15 cellular contexts compared by ENCODE assay signal in the genomic region with DNA sequence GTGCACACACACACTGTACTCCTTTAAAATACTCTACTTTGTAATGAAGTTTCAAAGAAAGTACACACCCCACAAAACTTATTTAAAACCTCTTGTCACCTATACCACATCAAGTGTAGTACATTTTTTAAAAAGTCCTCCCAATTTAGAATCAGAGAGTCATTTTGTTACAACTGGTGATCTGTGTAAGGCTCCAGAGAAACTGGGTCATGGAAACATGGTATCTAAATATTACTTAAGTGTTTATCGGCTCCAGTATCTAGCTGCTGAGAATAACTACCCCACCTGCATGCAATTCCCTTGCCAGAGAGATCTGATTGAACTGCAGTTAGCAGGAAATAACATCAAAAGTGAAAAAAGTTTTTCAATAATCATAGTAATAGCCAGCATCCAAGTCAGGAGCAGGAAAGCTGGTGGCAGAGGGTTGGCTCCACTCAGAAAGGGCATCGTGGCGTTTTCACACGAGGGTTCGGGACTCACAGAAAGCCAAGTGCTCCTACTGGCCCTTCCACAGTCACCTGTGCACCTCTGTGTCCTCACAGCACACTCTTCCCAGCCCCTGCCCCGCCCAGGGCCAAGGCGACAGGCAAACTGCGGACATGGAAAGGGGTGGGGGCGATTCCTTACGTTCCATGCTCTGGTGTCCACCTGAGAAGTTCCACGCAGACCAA. TPM values are rescaled to one million over a fixed set of nuclear protein-coding genes. Genes with fewer than 3 reads are reported as not detected.
DNase-seq lines count a peak whose midpoint lies in the region; ATAC-seq, FAIRE-seq and TF ChIP-seq lines count a peak whose summit lies in the region.
"Had no signal": no experiment of that assay in that cellular context is flagged by ENCODE, and none has a peak within 500 bp of the region (broad histone marks: within the 10 kb centered on the region; RNA-seq: fewer than 3 reads in every experiment).

No MANE protein-coding gene starts in this region.

- H3K9me3 ChIP-seq in T-helper 17 cell (ENCODE audit: control insufficient read depth, low read length, poor library complexity, severe bottlenecking) (no peaks in the 10 kb centered on the region), keratinocyte (ENCODE audit: control insufficient read depth, low read depth, low read length) (no peaks in the 10 kb centered on the region)
- H3K9me3 ChIP-seq: thoracic aorta had no signal

- H3K4me1 ChIP-seq in keratinocyte (ENCODE audit: control insufficient read depth, extremely low read depth, insufficient read depth, low read length), result peaks cover 26% of the 10 kb centered on the region

- H3K4me1 Mint-ChIP-seq in activated CD4-positive, alpha-beta T cell treated with anti-CD3 and anti-CD28 coated beads, Interleukin-2, amount 10 ng/mL, durations not matched to agents 7 days and 5 days, result peaks cover 80% of the 10 kb centered on the region
- H3K4me1 Mint-ChIP-seq in T-helper 17 cell, result peaks cover 64% of the 10 kb centered on the region
- H3K4me1 Mint-ChIP-seq in stimulated activated naive B cell treated with anti-CD40 and anti-IgM and Interleukin-4, amounts not matched to agents 10 μg/mL and 1 μg/mL and 100 μg/mL, for 72 hours, result peaks cover 37 to 61% of the 10 kb centered on the region in 2 donors

- no peaks in the 10 kb centered on the region for H3K9me3 Mint-ChIP-seq in activated CD4-positive, alpha-beta T cell treated with anti-CD3 and anti-CD28 coated beads, Interleukin-2, amount 10 ng/mL, durations not matched to agents 7 days and 5 days
- H3K9me3 Mint-ChIP-seq in stimulated activated naive B cell treated with anti-CD40 and anti-IgM and Interleukin-4, amounts not matched to agents 10 μg/mL and 1 μg/mL and 100 μg/mL, for 72 hours, result no peaks in the 10 kb centered on the region

- H3K27ac ChIP-seq in keratinocyte (ENCODE audit: control insufficient read depth, insufficient read depth, low read length), result no peak overlapping the region
- H3K27ac ChIP-seq: thoracic aorta had no signal

- H4K20me1 ChIP-seq in keratinocyte (ENCODE audit: control insufficient read depth, extremely low read depth, insufficient read depth, low read length), result no peaks in the 10 kb centered on the region

- no peak for TF ChIP-seq CTCF in keratinocyte (optimal IDR thresholded peaks at IDR 0.05 in 1 of 3, IDR thresholded peaks at IDR 0.05 in 1 of 3, conservative IDR thresholded peaks at IDR 0.05 in 1 of 3; ENCODE audit: extremely low read depth in 1 of 3, insufficient read depth in 2 of 3, low read length in 3 of 3)
- no peak for TF ChIP-seq CTCF in foreskin fibroblast (IDR thresholded peaks at IDR 0.05; ENCODE audit: low read depth, low read length)

- peak overlapping the region; percentile 48 for H3K27ac Mint-ChIP-seq in activated CD4-positive, alpha-beta T cell treated with anti-CD3 and anti-CD28 coated beads, Interleukin-2, amount 10 ng/mL, durations not matched to agents 7 days and 5 days
- peak overlapping the region; percentile 93 for H3K27ac Mint-ChIP-seq in T-helper 17 cell
- peak overlapping the region; percentile 9 for H3K27ac Mint-ChIP-seq in stimulated activated naive B cell treated with anti-CD40 and anti-IgM and Interleukin-4, amounts not matched to agents 10 μg/mL and 1 μg/mL and 100 μg/mL, for 72 hours

- H3K9me1 ChIP-seq in keratinocyte (ENCODE audit: control insufficient read depth, extremely low read depth, insufficient read depth, low read length), result no peaks in the 10 kb centered on the region

- H3K4me2 ChIP-seq in keratinocyte (ENCODE audit: control insufficient read depth, extremely low read depth, insufficient read depth, low read depth, low read length), result peak overlapping the region; percentile 13

- H3K36me3 Mint-ChIP-seq in activated CD4-positive, alpha-beta T cell treated with anti-CD3 and anti-CD28 coated beads, Interleukin-2, amount 10 ng/mL, durations not matched to agents 7 days and 5 days (ENCODE audit: low read depth), result peaks cover 58% of the 10 kb centered on the region
- H3K36me3 Mint-ChIP-seq in T-helper 17 cell (ENCODE audit: low read depth), result no peaks in the 10 kb centered on the region
- H3K36me3 Mint-ChIP-seq in stimulated activated naive B cell treated with anti-CD40 and anti-IgM and Interleukin-4, amounts not matched to agents 10 μg/mL and 1 μg/mL and 100 μg/mL, for 72 hours, result peaks cover 35 to 46% of the 10 kb centered on the region in 2 donors

- peak overlapping the region; percentile 8 for H3K4me3 Mint-ChIP-seq in activated CD4-positive, alpha-beta T cell treated with anti-CD3 and anti-CD28 coated beads, Interleukin-2, amount 10 ng/mL, durations not matched to agents 7 days and 5 days
- peak overlapping the region; percentile 21 for H3K4me3 Mint-ChIP-seq in T-helper 17 cell
- H3K4me3 Mint-ChIP-seq in stimulated activated naive B cell treated with anti-CD40 and anti-IgM and Interleukin-4, amounts not matched to agents 10 μg/mL and 1 μg/mL and 100 μg/mL, for 72 hours, result no peak overlapping the region

- no peak overlapping the region for H3K4me3 ChIP-seq in keratinocyte (ENCODE audit: control insufficient read depth in 2 of 3, extremely low read depth in 1 of 3, insufficient read depth in 2 of 3, low read depth in 1 of 3, low read length in 3 of 3)
- no peak overlapping the region for H3K4me3 ChIP-seq in foreskin fibroblast (ENCODE audit: low read depth in 1 of 2, low read length in 2 of 2)
- H3K4me3 ChIP-seq: thoracic aorta had no signal

- DNase-seq in activated CD4-positive, alpha-beta T cell treated with anti-CD3 and anti-CD28 coated beads, Interleukin-2, amount 10 ng/mL, durations not matched to agents 7 days and 5 days, result no peak
- no peak for DNase-seq in activated CD4-positive, alpha-beta T cell treated with anti-CD3 and anti-CD28 coated beads, Interleukin-2, amount 50 U/mL, for 1 hour
- DNase-seq in T-helper 17 cell (no peak), keratinocyte (ENCODE audit: low read depth, low spot score) (no peak), NCI-H2107 (lab: John Stamatoyannopoulos, UW) (no peak), NCI-H1048 (lab: John Stamatoyannopoulos, UW) (no peak), foreskin fibroblast (no peak)
- DNase-seq in stimulated activated naive B cell treated with anti-CD40 and anti-IgM and Interleukin-4, amounts not matched to agents 10 μg/mL and 1 μg/mL and 100 μg/mL, for 72 hours, result no peak
- DNase-seq: COR-L47, cortex of kidney, kidney glomerular epithelial cell, NCI-H1105, SHP77, T-helper 9 cell had no signal

- CTCF ChIA-PET in activated CD4-positive, alpha-beta T cell treated with anti-CD3 and anti-CD28 coated beads, Interleukin-2, amount 10 ng/mL, durations not matched to agents 7 days and 5 days (lab: Charles Lee), result interaction anchor here (0.6 to 1.1 kb wide), 2 partner anchors 9 to 22 kb away, joined by 3 read pairs; no protein-coding TSS in a partner anchor

- H3K79me2 ChIP-seq in keratinocyte (ENCODE audit: control insufficient read depth, insufficient read depth, low read length), result peaks cover 84% of the 10 kb centered on the region

- ATAC-seq in T-helper 17 cell, result peak; percentile 24
- ATAC-seq in stimulated activated naive B cell treated with anti-CD40 and anti-IgM and Interleukin-4, amounts not matched to agents 10 μg/mL and 1 μg/mL and 100 μg/mL, for 72 hours (replicated peaks), result peak; percentile 12 to 51

- FAIRE-seq in keratinocyte (lab: Jason Lieb, UNC), result peak; percentile 26

- no peaks in the 10 kb centered on the region for H3K27me3 Mint-ChIP-seq in activated CD4-positive, alpha-beta T cell treated with anti-CD3 and anti-CD28 coated beads, Interleukin-2, amount 10 ng/mL, durations not matched to agents 7 days and 5 days
- no peaks in the 10 kb centered on the region for H3K27me3 Mint-ChIP-seq in T-helper 17 cell
- no peaks in the 10 kb centered on the region for H3K27me3 Mint-ChIP-seq in stimulated activated naive B cell treated with anti-CD40 and anti-IgM and Interleukin-4, amounts not matched to agents 10 μg/mL and 1 μg/mL and 100 μg/mL, for 72 hours

- no peaks in the 10 kb centered on the region for H3K27me3 ChIP-seq in keratinocyte (ENCODE audit: control insufficient read depth, extremely low read depth, insufficient read depth, low read length)

- H2AFZ ChIP-seq in keratinocyte (ENCODE audit: control insufficient read depth, low read length), result no peak overlapping the region

- H3K36me3 ChIP-seq in keratinocyte (ENCODE audit: control insufficient read depth in 2 of 2, extremely low read depth in 1 of 2, insufficient read depth in 2 of 2, low read length in 2 of 2), result peaks cover 0 to 4% of the 10 kb centered on the region in 2 experiments
- H3K36me3 ChIP-seq: thoracic aorta had no signal

- H3K9ac ChIP-seq in keratinocyte (ENCODE audit: control insufficient read depth, extremely low read depth, insufficient read depth, low read length), result no peak overlapping the region

- dilution Hi-C loops in keratinocyte (cut with MboI; ENCODE audit: extremely low pct_ligation_motif_present, low sequenced_read_pairs), result no loop called here

- POLR2A ChIA-PET in activated CD4-positive, alpha-beta T cell treated with anti-CD3 and anti-CD28 coated beads, Interleukin-2, amount 10 ng/mL, durations not matched to agents 7 days and 5 days (lab: Charles Lee), result no interaction called here

RNA-seq across cellular contexts. Expression of gene RGS10, which starts 6.5 kb away (rescaled TPM):
- total RNA-seq in activated CD4-positive, alpha-beta T cell treated with anti-CD3 and anti-CD28 coated beads, Interleukin-2, amount 10 ng/mL, durations not matched to agents 7 days and 5 days, result 100 to 1,000 TPM; 151 to 172 TPM
- total RNA-seq in T-helper 17 cell, result 100 to 1,000 TPM in 1 of 2 donors, 10 to 100 TPM in 1; 64.7 to 135 TPM
- polyA plus RNA-seq in keratinocyte, result 51.0 to 87.8 TPM (median 66.4 TPM) in 3 replicates
- 26.7 TPM for polyA plus RNA-seq in keratinocyte (2011; ENCODE audit: low read depth)
- polyA plus RNA-seq in keratinocyte (2011; cell fraction: cytosol; rRNA removed), result 79.8 and 97.8 TPM in 2 replicates
- polyA plus RNA-seq in keratinocyte (2011; cell fraction: nucleus; rRNA removed), result 16.2 and 23.1 TPM in 2 replicates
- 62.0 and 82.8 TPM in 2 replicates for polyA plus RNA-seq in keratinocyte (2012; ENCODE audit: low replicate concordance)
- polyA minus RNA-seq in keratinocyte, result 2.9 to 22.3 TPM (median 17.0 TPM) in 3 replicates
- polyA minus RNA-seq in keratinocyte (2011; cell fraction: cytosol; rRNA and poly(A)+ RNA removed), result 43.5 TPM
- 6.0 and 6.7 TPM in 2 replicates for polyA minus RNA-seq in keratinocyte (2011; cell fraction: nucleus; rRNA and poly(A)+ RNA removed)

Comparison
In these comparisons a context has a peak if more than half of its experiments do, and no peak if none do; other contexts are left out.
1. H3K27ac Mint-ChIP-seq: peak in every context shown above with its lines; median percentile 93 in T-helper 17 cell; 48 in activated CD4-positive, alpha-beta T cell treated with anti-CD3 and anti-CD28 coated beads, Interleukin-2, amount 10 ng/mL, durations not matched to agents 7 days and 5 days; 9 in stimulated activated naive B cell treated with anti-CD40 and anti-IgM and Interleukin-4, amounts not matched to agents 10 μg/mL and 1 μg/mL and 100 μg/mL, for 72 hours.
2. H3K4me3 Mint-ChIP-seq: peak in activated CD4-positive, alpha-beta T cell treated with anti-CD3 and anti-CD28 coated beads, Interleukin-2, amount 10 ng/mL, durations not matched to agents 7 days and 5 days (single experiment) and T-helper 17 cell (single experiment); none in stimulated activated naive B cell treated with anti-CD40 and anti-IgM and Interleukin-4, amounts not matched to agents 10 μg/mL and 1 μg/mL and 100 μg/mL, for 72 hours (0 of 2).